22 cellular contexts compared by ENCODE assay signal in the genomic region with DNA sequence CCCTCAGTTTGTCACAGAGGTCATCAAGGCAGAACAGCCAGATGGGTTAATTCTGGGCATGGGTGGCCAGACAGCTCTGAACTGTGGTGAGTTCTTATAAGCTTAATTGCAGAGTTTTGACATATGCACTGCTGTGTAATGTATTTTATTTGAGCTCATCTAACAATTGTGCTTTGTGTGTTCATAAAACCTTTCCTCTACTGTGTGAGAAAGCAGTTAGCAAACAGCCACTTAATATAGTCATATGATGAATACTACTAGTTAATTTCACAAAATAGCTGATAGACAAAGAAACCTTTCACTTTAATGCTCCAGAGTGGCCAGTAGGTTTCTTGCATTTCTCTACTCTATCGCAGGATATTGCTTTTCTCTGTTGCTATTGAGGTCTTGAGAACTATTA. TPM values are rescaled to one million over a fixed set of nuclear protein-coding genes. Genes with fewer than 3 reads are reported as not detected.
A peak's percentile ranks its signal among the peaks of the same experiment; 100 is the strongest.
DNase-seq lines count a peak whose midpoint lies in the region; ATAC-seq and TF ChIP-seq lines count a peak whose summit lies in the region.
"Had no signal": no experiment of that assay in that cellular context is flagged by ENCODE, and none has a peak within 500 bp of the region (broad histone marks: within the 10 kb centered on the region; RNA-seq: fewer than 3 reads in every experiment).

No MANE protein-coding gene starts in this region.

- 72 to 88% methylated on average over 1 of the region's 1 CpG for WGBS in heart right ventricle, 2 donors

- no peaks in the 10 kb centered on the region for H3K36me3 Mint-ChIP-seq in activated CD8-positive, alpha-beta T cell treated with anti-CD3 and anti-CD28 coated beads, Interleukin-2, amount 10 ng/mL, durations not matched to agents 7 days and 5 days (ENCODE audit: low read depth)
- H3K36me3 Mint-ChIP-seq: CD14-positive monocyte; CD8-positive, alpha-beta memory T cell had no signal

- no peaks in the 10 kb centered on the region for H3K27me3 Mint-ChIP-seq in activated CD8-positive, alpha-beta T cell treated with anti-CD3 and anti-CD28 coated beads, Interleukin-2, amount 10 ng/mL, durations not matched to agents 7 days and 5 days (ENCODE audit: low read depth)
- H3K27me3 Mint-ChIP-seq: CD4-positive, alpha-beta T cell; CD8-positive, alpha-beta memory T cell had no signal

- no peak overlapping the region for H3K4me3 Mint-ChIP-seq in activated CD8-positive, alpha-beta T cell treated with anti-CD3 and anti-CD28 coated beads, Interleukin-2, amount 10 ng/mL, durations not matched to agents 7 days and 5 days
- H3K4me3 Mint-ChIP-seq: CD14-positive monocyte; CD4-positive, alpha-beta T cell; CD8-positive, alpha-beta memory T cell; HFFc6 had no signal

- POLR2A ChIA-PET in activated CD8-positive, alpha-beta T cell treated with anti-CD3 and anti-CD28 coated beads, Interleukin-2, amount 10 ng/mL, durations not matched to agents 7 days and 5 days (lab: Charles Lee): no interaction called here

- no peaks in the 10 kb centered on the region for H3K4me1 ChIP-seq in heart right ventricle
- H3K4me1 ChIP-seq in effector memory CD4-positive, alpha-beta T cell (ENCODE audit: control insufficient read depth, insufficient read depth, low read length, poor library complexity, severe bottlenecking): no peaks in the 10 kb centered on the region
- H3K4me1 ChIP-seq: A549; BE2C; BLaER1 treated with 17β-estradiol and CSF1 and Interleukin-3, amounts not matched to agents 10 nM and 100 nM; HAP-1 had no signal

- no peak for ATAC-seq in Right ventricle myocardium inferior
- ATAC-seq in heart right ventricle: no peak
- ATAC-seq in left lobe of liver: peak; percentile 6
- no peak for ATAC-seq in activated CD8-positive, alpha-beta T cell treated with anti-CD3 and anti-CD28 coated beads, Interleukin-2, amount 10 ng/mL, durations not matched to agents 7 days and 5 days
- ATAC-seq: A549 had no signal

- no peaks in the 10 kb centered on the region for H3K27me3 ChIP-seq in heart right ventricle
- no peaks in the 10 kb centered on the region for H3K27me3 ChIP-seq in effector memory CD4-positive, alpha-beta T cell (replicated peaks; ENCODE audit: control insufficient read depth, insufficient read depth, low read length, poor library complexity, severe bottlenecking)
- H3K27me3 ChIP-seq: BE2C; BLaER1 treated with 17β-estradiol and CSF1 and Interleukin-3, amounts not matched to agents 10 nM and 100 nM had no signal

- no peaks in the 10 kb centered on the region for H3K4me1 Mint-ChIP-seq in activated CD8-positive, alpha-beta T cell treated with anti-CD3 and anti-CD28 coated beads, Interleukin-2, amount 10 ng/mL, durations not matched to agents 7 days and 5 days (ENCODE audit: low read depth)
- H3K4me1 Mint-ChIP-seq: CD14-positive monocyte; CD8-positive, alpha-beta memory T cell had no signal

- CTCF ChIA-PET in activated CD8-positive, alpha-beta T cell treated with anti-CD3 and anti-CD28 coated beads, Interleukin-2, amount 10 ng/mL, durations not matched to agents 7 days and 5 days (lab: Charles Lee): no interaction called here

- no peak for TF ChIP-seq CTCF in heart right ventricle (IDR thresholded peaks at IDR 0.05)

- H3K27ac Mint-ChIP-seq in activated CD8-positive, alpha-beta T cell treated with anti-CD3 and anti-CD28 coated beads, Interleukin-2, amount 10 ng/mL, durations not matched to agents 7 days and 5 days: no peak overlapping the region
- H3K27ac Mint-ChIP-seq: CD14-positive monocyte; CD4-positive, alpha-beta T cell; CD8-positive, alpha-beta memory T cell; HFFc6 had no signal

- no peak overlapping the region for H3K27ac ChIP-seq in heart right ventricle
- H3K27ac ChIP-seq in effector memory CD4-positive, alpha-beta T cell (ENCODE audit: insufficient read depth, low read length, poor library complexity, severe bottlenecking): no peak overlapping the region
- H3K27ac ChIP-seq: A549; BLaER1 treated with 17β-estradiol and CSF1 and Interleukin-3, amounts not matched to agents 10 nM and 100 nM had no signal

- peaks cover 0 to 11% (median 0%) of the 10 kb centered on the region in 9 donors for H3K36me3 ChIP-seq in heart right ventricle
- H3K36me3 ChIP-seq in effector memory CD4-positive, alpha-beta T cell (ENCODE audit: control insufficient read depth, insufficient read depth, low read length): no peaks in the 10 kb centered on the region
- H3K36me3 ChIP-seq: BE2C; BLaER1 treated with 17β-estradiol and CSF1 and Interleukin-3, amounts not matched to agents 10 nM and 100 nM; HAP-1 had no signal

- intact Hi-C loops in Right ventricle myocardium inferior (cut with DNase I) (no loop called here), heart right ventricle (cut with DNase I) (no loop called here)

- H3K9me3 ChIP-seq in heart right ventricle: peaks cover 0 to 17% (median 2%) of the 10 kb centered on the region in 11 donors
- no peaks in the 10 kb centered on the region for H3K9me3 ChIP-seq in effector memory CD4-positive, alpha-beta T cell (ENCODE audit: control insufficient read depth, low read length)
- H3K9me3 ChIP-seq: A549, BE2C, HAP-1 had no signal

- peak; percentile 32 for DNase-seq in Right ventricle myocardium inferior (ENCODE audit: missing footprints)
- DNase-seq in heart right ventricle: no peak
- peak; percentile 22 for DNase-seq in RPMI7951 (ENCODE audit: low read depth)
- no peak for DNase-seq in left lobe of liver (ENCODE audit: low spot score)
- no peak for DNase-seq in activated CD8-positive, alpha-beta T cell treated with anti-CD3 and anti-CD28 coated beads, Interleukin-2, amount 10 ng/mL, durations not matched to agents 7 days and 5 days
- DNase-seq in effector memory CD4-positive, alpha-beta T cell: no peak
- DNase-seq: 8988T; ACHN; AML-193; BE2C; Calu3; CD4-positive, alpha-beta T cell; CD8-positive, alpha-beta memory T cell; COR-L47; DMS153; DND-41; GOT3; HFFc6 had no signal

- no peaks in the 10 kb centered on the region for H3K9me3 Mint-ChIP-seq in activated CD8-positive, alpha-beta T cell treated with anti-CD3 and anti-CD28 coated beads, Interleukin-2, amount 10 ng/mL, durations not matched to agents 7 days and 5 days (ENCODE audit: insufficient read depth)
- H3K9me3 Mint-ChIP-seq: CD4-positive, alpha-beta T cell had no signal

- no peak overlapping the region for H3K4me3 ChIP-seq in heart right ventricle
- no peak overlapping the region for H3K4me3 ChIP-seq in effector memory CD4-positive, alpha-beta T cell (ENCODE audit: insufficient read depth, low read depth, low read length, poor library complexity, severe bottlenecking)
- H3K4me3 ChIP-seq: A549; BLaER1 treated with 17β-estradiol and CSF1 and Interleukin-3, amounts not matched to agents 10 nM and 100 nM; HAP-1 had no signal

RNA-seq across cellular contexts. Expression of gene CPS1, which starts 43.1 kb away (rescaled TPM):
- total RNA-seq in Right ventricle myocardium inferior (3.0 TPM), heart right ventricle (1 to 10 TPM; 1.4 to 8.2 (median 3.2) TPM), left lobe of liver (1,770 TPM)
- polyA plus RNA-seq in heart right ventricle: 1 to 10 TPM in 1 of 2 donors, under 1 TPM in 1; 0.86 to 1.3 TPM
- total RNA-seq in RPMI7951 (2014; rRNA removed; shearing (Covaris generic)): 46.0 and 49.3 TPM in 2 replicates
- 1 to 10 TPM; 1.2 to 1.3 TPM for total RNA-seq in activated CD8-positive, alpha-beta T cell treated with anti-CD3 and anti-CD28 coated beads, Interleukin-2, amount 10 ng/mL, durations not matched to agents 7 days and 5 days
- polyA plus RNA-seq: CD14-positive monocyte; CD8-positive, alpha-beta memory T cell had no signal

Comparison
In these comparisons a context has a peak if more than half of its experiments do, and no peak if none do; other contexts are left out.
1. DNase-seq: peak in Right ventricle myocardium inferior (single experiment) and RPMI7951 (single experiment); none in heart right ventricle (0 of 2), left lobe of liver (single experiment), activated CD8-positive, alpha-beta T cell treated with anti-CD3 and anti-CD28 coated beads, Interleukin-2, amount 10 ng/mL, durations not matched to agents 7 days and 5 days (single experiment) and effector memory CD4-positive, alpha-beta T cell (0 of 3).
2. RNA of gene CPS1, which starts 43.1 kb away (total RNA-seq): 1,770 TPM in left lobe of liver (single experiment); 46.0 to 49.3 TPM in RPMI7951, 1.4 to 8.2 TPM in heart right ventricle, 3.0 TPM in Right ventricle myocardium inferior (single experiment) and 1.2 to 1.3 TPM in activated CD8-positive, alpha-beta T cell treated with anti-CD3 and anti-CD28 coated beads, Interleukin-2, amount 10 ng/mL, durations not matched to agents 7 days and 5 days; every median in the first group is over 10 times any median in the second.